ENCODE assay signal across 16 cellular contexts in genomic region chr6:132494954-132495353, GRCh38. TPM values are rescaled to one million over a fixed set of nuclear protein-coding genes. Genes with fewer than 3 reads are reported as not detected.
A peak's percentile ranks its signal among the peaks of the same experiment; 100 is the strongest.
DNase-seq lines count a peak whose midpoint lies in the region; ATAC-seq, FAIRE-seq and TF ChIP-seq lines count a peak whose summit lies in the region.
"Had no signal": no experiment of that assay in that cellular context is flagged by ENCODE, and none has a peak within 500 bp of the region (broad histone marks: within the 10 kb centered on the region; RNA-seq: fewer than 3 reads in every experiment).

No MANE protein-coding gene starts in this region.

- H2BK5ac ChIP-seq in mesenchymal stem cell (ENCODE audit: low read depth, low read length, poor library complexity, severe bottlenecking), result no peak overlapping the region

- H3K27me3 ChIP-seq in mesenchymal stem cell (ENCODE audit: control insufficient read depth in 1 of 2, insufficient read depth in 1 of 2, low read length in 2 of 2) (no peaks in the 10 kb centered on the region), left lung (no peaks in the 10 kb centered on the region)
- H3K27me3 ChIP-seq: thyroid gland had no signal

- H3K4me3 ChIP-seq in mesenchymal stem cell (ENCODE audit: insufficient read depth in 1 of 2, low read depth in 1 of 2, low read length in 2 of 2), result no peak overlapping the region
- no peak overlapping the region for H3K4me3 ChIP-seq in left lung
- H3K4me3 ChIP-seq: thyroid gland had no signal

- H3K27ac ChIP-seq in mesenchymal stem cell (ENCODE audit: low read length, poor library complexity, severe bottlenecking) (no peak overlapping the region), left lung (no peak overlapping the region)
- H3K27ac ChIP-seq: thyroid gland had no signal

- no peak overlapping the region for H2AFZ ChIP-seq in mesenchymal stem cell (ENCODE audit: low read depth, low read length)

- no peak overlapping the region for H4K8ac ChIP-seq in mesenchymal stem cell (ENCODE audit: low read length)

- H4K91ac ChIP-seq in mesenchymal stem cell (ENCODE audit: low read length), result no peak overlapping the region

- no peak for TF ChIP-seq CTCF in left lung (IDR thresholded peaks at IDR 0.05)

- TF ChIP-seq POLR2A in GM12891 (IDR thresholded peaks at IDR 0.05; ENCODE audit: low read depth, low read length), result no peak

- FAIRE-seq in GM12891 (lab: Jason Lieb, UNC), result peak; percentile 84

- no peak overlapping the region for H2BK120ac ChIP-seq in mesenchymal stem cell (ENCODE audit: low read depth, low read length)

- ATAC-seq in GM19395 (IDR thresholded peaks at IDR 0.05; ENCODE audit: unreplicated experiment) (peak; percentile 15), HG03565 (IDR thresholded peaks at IDR 0.05; ENCODE audit: unreplicated experiment) (peak; percentile 26), left lung (no peak)
- ATAC-seq: sciatic nerve had no signal

- peaks cover 29% of the 10 kb centered on the region for H3K79me1 ChIP-seq in mesenchymal stem cell (replicated peaks; ENCODE audit: low read length, poor library complexity, severe bottlenecking)

- H2BK12ac ChIP-seq in mesenchymal stem cell (ENCODE audit: low read length in 2 of 2), result no peak overlapping the region

- H3K4me1 ChIP-seq in mesenchymal stem cell (ENCODE audit: control insufficient read depth, insufficient read depth, low read depth, low read length) (peaks cover 8% of the 10 kb centered on the region), left lung (peaks cover 0 to 71% of the 10 kb centered on the region in 2 donors)

- peak overlapping the region; percentile 47 for H3K9ac ChIP-seq in mesenchymal stem cell (ENCODE audit: low read length)

- H3K23ac ChIP-seq in mesenchymal stem cell (ENCODE audit: low read length in 2 of 2), result no peak overlapping the region

- intact Hi-C loops in left lung (cut with DNase I), result no loop called here

- H3K36me3 ChIP-seq in mesenchymal stem cell (ENCODE audit: control insufficient read depth in 1 of 2, insufficient read depth in 2 of 2, low read depth in 1 of 2, low read length in 2 of 2) (peaks cover 15 to 60% of the 10 kb centered on the region in 2 experiments), left lung (peaks cover 0 to 31% of the 10 kb centered on the region in 2 donors)
- H3K36me3 ChIP-seq: thyroid gland had no signal

- H2AK5ac ChIP-seq in mesenchymal stem cell (ENCODE audit: low read length, severe bottlenecking), result no peak overlapping the region

- peaks cover 11% of the 10 kb centered on the region for H3K9me3 ChIP-seq in mesenchymal stem cell (ENCODE audit: control insufficient read depth, low read length)
- no peaks in the 10 kb centered on the region for H3K9me3 ChIP-seq in left lung
- H3K9me3 ChIP-seq: thyroid gland had no signal

- H2BK15ac ChIP-seq in mesenchymal stem cell (ENCODE audit: low read depth, poor library complexity, severe bottlenecking), result no peak overlapping the region

- no peak overlapping the region for H3K4me2 ChIP-seq in mesenchymal stem cell (ENCODE audit: low read length, poor library complexity, severe bottlenecking)

- no peak overlapping the region for H3K14ac ChIP-seq in mesenchymal stem cell (ENCODE audit: low read length in 2 of 2)

- H3K18ac ChIP-seq in mesenchymal stem cell (ENCODE audit: low read depth in 1 of 2, low read length in 2 of 2), result no peak overlapping the region

- 100% methylated on average over 1 of the region's 2 CpGs for WGBS in mesenchymal stem cell

- no peak overlapping the region for H3K4ac ChIP-seq in mesenchymal stem cell (ENCODE audit: low read depth in 1 of 2, low read length in 2 of 2)

- no peak for DNase-seq in GM12891 (ENCODE audit: insufficient read length, low spot score)
- no peak for DNase-seq in mesenchymal stem cell
- DNase-seq in SW480 (ENCODE audit: low spot score), result no peak
- DNase-seq in left lung, result no peak
- no peak for DNase-seq in stimulated activated CD4-positive, alpha-beta T cell treated with anti-CD3 and anti-CD28 coated beads, Interleukin-12 subunit alpha, Interleukin-12 subunit beta, amount 100 ng/mL, for 4 hours
- DNase-seq: activated CD4-positive, alpha-beta T cell treated with anti-CD3 and anti-CD28 coated beads, Interleukin-2, amount 50 U/mL, for 48 hours; activated naive CD8-positive, alpha-beta T cell treated with anti-CD3 and anti-CD28 coated beads, Interleukin-2, amount 10 ng/mL, durations not matched to agents 7 days and 5 days; erythroblast; H9; hippocampal formation; NCI-H510A treated with DMSO at 0.1 percent for 48 hours; thyroid gland had no signal

TF ChIP-seq in GM12891, 5 proteins besides CTCF, POLR2A, EP300 and RAD21:
- TF ChIP-seq POLR2AphosphoS5 (IDR thresholded peaks at IDR 0.05; ENCODE audit: low read depth, low read length) (no peak), POU2F2 (IDR thresholded peaks at IDR 0.05; ENCODE audit: low read depth, low read length) (no peak), TAF1 (IDR thresholded peaks at IDR 0.05; ENCODE audit: low read depth, low read length) (no peak), SPI1 (IDR thresholded peaks at IDR 0.05; ENCODE audit: low read depth, low read length) (no peak), PAX5 (IDR thresholded peaks at IDR 0.05; ENCODE audit: insufficient read depth, low read length, severe bottlenecking) (no peak)

RNA-seq across cellular contexts. Expression of gene STX7, which starts 18.0 kb away (rescaled TPM):
- polyA plus RNA-seq in GM12891 (2012; ENCODE audit: low read depth, missing spikeins), result 27.0 TPM
- polyA plus RNA-seq in mesenchymal stem cell (2013, experiment 1 of 2), result 32.9 TPM
- 31.0 TPM for polyA plus RNA-seq in mesenchymal stem cell (2013, experiment 2 of 2)
- 10 to 100 TPM; 61.2 to 69.7 TPM for total RNA-seq in left lung

RNA-seq across cellular contexts. Expression of gene TAAR9, which starts 43.1 kb away (rescaled TPM):
- not detected for polyA plus RNA-seq in GM12891 (2012; ENCODE audit: low read depth, missing spikeins)
- polyA plus RNA-seq in mesenchymal stem cell (2013, experiment 1 of 2), result not detected
- not detected for polyA plus RNA-seq in mesenchymal stem cell (2013, experiment 2 of 2)
- not detected for total RNA-seq in left lung
- total RNA-seq: activated naive CD8-positive, alpha-beta T cell treated with anti-CD3 and anti-CD28 coated beads, Interleukin-2, amount 10 ng/mL, durations not matched to agents 7 days and 5 days; H9; neural crest cell; sciatic nerve; thyroid gland had no signal

RNA-seq across cellular contexts. Expression of gene TAAR8, which starts 57.5 kb away (rescaled TPM):
- not detected for polyA plus RNA-seq in GM12891 (2012; ENCODE audit: low read depth, missing spikeins)
- polyA plus RNA-seq in mesenchymal stem cell (2013, experiment 1 of 2), result not detected
- not detected for polyA plus RNA-seq in mesenchymal stem cell (2013, experiment 2 of 2)
- total RNA-seq in left lung, result not detected
- total RNA-seq: activated naive CD8-positive, alpha-beta T cell treated with anti-CD3 and anti-CD28 coated beads, Interleukin-2, amount 10 ng/mL, durations not matched to agents 7 days and 5 days; H9; neural crest cell; sciatic nerve; thyroid gland had no signal
